Comparison of ENCODE assay signal across 8 cellular contexts in genomic region chr4:15005474-15006115, GRCh38. TPM values are rescaled to one million over a fixed set of nuclear protein-coding genes. Genes with fewer than 3 reads are reported as not detected.
DNase-seq lines count a peak whose midpoint lies in the region; ATAC-seq and TF ChIP-seq lines count a peak whose summit lies in the region.

No MANE protein-coding gene starts in this region.

- H3K4me2 ChIP-seq in MM.1S (ENCODE audit: low read depth, low read length): peak overlapping the region; percentile 94
- H3K4me2 ChIP-seq in neural cell (ENCODE audit: low read length): peak overlapping the region; percentile 23

- H3K36me3 Mint-ChIP-seq in CD14-positive monocyte: peaks cover 26 to 29% of the 10 kb centered on the region in 2 donors

- peaks cover 22% of the 10 kb centered on the region for H3K4me1 Mint-ChIP-seq in CD14-positive monocyte

- H3F3A ChIP-seq in MM.1S (ENCODE audit: insufficient read depth, low read length): peaks cover 23% of the 10 kb centered on the region
- H3F3A ChIP-seq in neural cell (ENCODE audit: insufficient read depth, low read length, poor library complexity, severe bottlenecking): no peaks in the 10 kb centered on the region

- peak overlapping the region; percentile 89 for H3K4me3 ChIP-seq in MM.1S (ENCODE audit: low read length)
- peak overlapping the region; percentile 75 for H3K4me3 ChIP-seq in ectodermal cell (ENCODE audit: insufficient read depth, low read depth, low read length)
- H3K4me3 ChIP-seq in neural cell (ENCODE audit: low read length): peak overlapping the region; percentile 93

- no peak for TF ChIP-seq EP300 in neural cell (conservative IDR thresholded peaks at IDR 0.05; ENCODE audit: poor library complexity, severe bottlenecking)

- H3K4me1 ChIP-seq in MM.1S (ENCODE audit: low read length): 0 out of 2 replicates have a peak, but pooled peaks cover 8% of the 10 kb centered on the region
- peaks cover 4% of the 10 kb centered on the region for H3K4me1 ChIP-seq in ectodermal cell (ENCODE audit: control insufficient read depth, insufficient read depth, low read length)

- peak overlapping the region; percentile 88 to 95 for H3K4me3 Mint-ChIP-seq in CD14-positive monocyte

- 26 to 57% methylated on average over 2 to 4 of the region's 4 CpGs for WGBS in ectodermal cell, 2 experiments

- H3K9me2 ChIP-seq in MM.1S (replicated peaks; ENCODE audit: insufficient read depth, low read length) (no peaks in the 10 kb centered on the region), neural cell (ENCODE audit: insufficient read depth, low read length) (no peaks in the 10 kb centered on the region)

- no peak for TF ChIP-seq RAD21 in neural cell (conservative IDR thresholded peaks at IDR 0.05)

- H3K9me3 ChIP-seq in MM.1S (replicated peaks; ENCODE audit: insufficient read depth, low read length) (no peaks in the 10 kb centered on the region), ectodermal cell (ENCODE audit: control insufficient read depth, low read length) (no peaks in the 10 kb centered on the region), neural cell (ENCODE audit: low read length) (no peaks in the 10 kb centered on the region)

- peak overlapping the region; percentile 86 to 95 (median 92) for H3K27ac Mint-ChIP-seq in CD14-positive monocyte

- 0 out of 2 replicates have a peak overlapping the region, but pooled peaks have one; percentile 38 for H2AFZ ChIP-seq in MM.1S (ENCODE audit: low read length)
- no peak overlapping the region for H2AFZ ChIP-seq in neural cell (ENCODE audit: low read depth, low read length)

- no peak for ATAC-seq in GM18519 (IDR thresholded peaks at IDR 0.05; ENCODE audit: low FRiP score, unreplicated experiment)

- intact Hi-C loops in CD14-positive monocyte (cut with micrococcal nuclease): loop anchor here (10.0 kb wide), 3 partner anchors 699 to 1521 kb away; partner anchors contain the start of genes BOD1L1 (in 2 of the 2), BST1 (in 1 of the 2) and RAB28 (in 1 of the 2)

- TF ChIP-seq CTCF in CD14-positive monocyte (IDR thresholded peaks at IDR 0.05) (no peak), MM.1S (IDR thresholded peaks at IDR 0.05; ENCODE audit: low read length) (no peak), neural cell (IDR thresholded peaks at IDR 0.05; ENCODE audit: poor library complexity, severe bottlenecking) (no peak)

- H3K36me3 ChIP-seq in MM.1S (replicated peaks; ENCODE audit: insufficient read depth, low read length) (peaks cover 3% of the 10 kb centered on the region; the same call in 1 of the 2 replicates), ectodermal cell (ENCODE audit: control insufficient read depth, insufficient read depth, low read length) (no peaks in the 10 kb centered on the region), neural cell (ENCODE audit: insufficient read depth, low read length) (no peaks in the 10 kb centered on the region)

- DNase-seq in CD14-positive monocyte (ENCODE audit: low spot score) (no peak), MM.1S (no peak), HK-2 (ENCODE audit: unreplicated experiment) (no peak), erythroblast (lab: John Stamatoyannopoulos, UW) (no peak)
- DNase-seq in stimulated activated naive CD4-positive, alpha-beta T cell (lab: John Stamatoyannopoulos, UW): no peak

- H4K20me1 ChIP-seq in MM.1S (ENCODE audit: insufficient read depth, low read length) (0 out of 2 replicates have a peak, but pooled peaks cover 9% of the 10 kb centered on the region), neural cell (ENCODE audit: insufficient read depth) (no peaks in the 10 kb centered on the region)

- H3K27ac ChIP-seq in MM.1S (ENCODE audit: low read length): peak overlapping the region; percentile 74; the same call in 1 of the 2 replicates
- H3K27ac ChIP-seq in ectodermal cell (ENCODE audit: insufficient read depth, low read depth, low read length, poor library complexity, severe bottlenecking): no peak overlapping the region
- H3K27ac ChIP-seq in neural cell (ENCODE audit: low read length): no peak overlapping the region

- H3K27me3 ChIP-seq in MM.1S (replicated peaks; ENCODE audit: insufficient read depth, low read length): no peaks in the 10 kb centered on the region
- H3K27me3 ChIP-seq in ectodermal cell (ENCODE audit: control insufficient read depth, insufficient read depth, low read length, poor library complexity, severe bottlenecking): peaks cover 29% of the 10 kb centered on the region
- no peaks in the 10 kb centered on the region for H3K27me3 ChIP-seq in neural cell (ENCODE audit: insufficient read depth, low read depth, low read length)

- H3K79me2 ChIP-seq in MM.1S (ENCODE audit: low read length) (peaks cover 67% of the 10 kb centered on the region), neural cell (replicated peaks; ENCODE audit: insufficient read depth, low read length) (peaks cover 39% of the 10 kb centered on the region)

- TF ChIP-seq POLR2A in erythroblast (IDR thresholded peaks at IDR 0.05; ENCODE audit: low read length): no peak

- H3K9ac ChIP-seq in MM.1S (ENCODE audit: low read length): peak overlapping the region; percentile 86
- peak overlapping the region; percentile 96 for H3K9ac ChIP-seq in neural cell (ENCODE audit: low read length)

- H3K9me3 Mint-ChIP-seq in CD14-positive monocyte: no peaks in the 10 kb centered on the region

- no peaks in the 10 kb centered on the region for H3K27me3 Mint-ChIP-seq in CD14-positive monocyte (ENCODE audit: low read depth in 3 of 3)

TF ChIP-seq in neural cell, 6 proteins besides CTCF, POLR2A, EP300 and RAD21:
- no peak for TF ChIP-seq POLR2AphosphoS5 (IDR thresholded peaks at IDR 0.05)
- TF ChIP-seq TAF1 (IDR thresholded peaks at IDR 0.05; ENCODE audit: low read depth): no peak
- TF ChIP-seq SMC3 (conservative IDR thresholded peaks at IDR 0.05; ENCODE audit: poor library complexity): no peak
- TF ChIP-seq REST (IDR thresholded peaks at IDR 0.05; ENCODE audit: borderline replicate concordance): no peak
- no peak for TF ChIP-seq EZH2 (IDR thresholded peaks at IDR 0.05; ENCODE audit: borderline replicate concordance, insufficient read depth, low read length, poor library complexity, severe bottlenecking)
- TF ChIP-seq MXI1 (conservative IDR thresholded peaks at IDR 0.05; ENCODE audit: poor library complexity, severe bottlenecking): no peak

RNA-seq across cellular contexts. Expression of gene CPEB2, which starts 3.3 kb away (rescaled TPM):
- polyA plus RNA-seq in CD14-positive monocyte: 1 to 10 TPM; 1.6 to 1.7 TPM
- 3.2 TPM for polyA plus RNA-seq in ectodermal cell (2013, experiment 1 of 4)
- 5.6 TPM for polyA plus RNA-seq in ectodermal cell (2013, experiment 2 of 4)
- 5.3 TPM for polyA plus RNA-seq in ectodermal cell (2013, experiment 3 of 4)
- polyA plus RNA-seq in ectodermal cell (2013, experiment 4 of 4): 4.6 TPM
- 8.6 and 12.4 TPM in 2 replicates for polyA plus RNA-seq in neural cell
- polyA minus RNA-seq in neural cell: 25.8 and 29.4 TPM in 2 replicates
